In the genomic region with DNA sequence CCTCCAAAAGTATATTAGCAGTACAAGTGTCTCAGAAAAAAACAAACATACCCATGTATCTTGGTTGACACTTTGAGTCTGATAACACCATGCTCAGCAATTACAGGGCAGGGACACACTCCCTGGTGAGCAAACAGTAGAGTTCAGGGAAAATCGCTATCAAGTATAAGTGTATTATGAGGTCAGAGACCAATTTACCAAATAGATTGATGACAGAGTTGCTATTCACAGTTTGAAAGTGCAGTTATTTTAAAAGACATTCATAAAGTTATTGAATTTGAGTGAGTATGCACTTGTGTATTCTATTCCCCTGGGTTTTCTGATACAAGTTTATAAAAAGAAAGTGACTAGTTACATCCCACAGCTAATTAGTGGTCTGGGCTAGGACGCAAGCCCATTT, we compare ENCODE assay signal across 22 cellular contexts. TPM values are rescaled to one million over a fixed set of nuclear protein-coding genes. Genes with fewer than 3 reads are reported as not detected.
"Had no signal": no experiment of that assay in that cellular context is flagged by ENCODE, and none has a peak within 500 bp of the region (broad histone marks: within the 10 kb centered on the region; RNA-seq: fewer than 3 reads in every experiment).

No MANE protein-coding gene starts in this region.

- H3K36me3 ChIP-seq: right atrium auricular region, sigmoid colon, suprapubic skin, thyroid gland had no signal

- H3K4me1 ChIP-seq: right atrium auricular region, sigmoid colon, suprapubic skin, thyroid gland had no signal

- H3K9me3 ChIP-seq: right atrium auricular region, sigmoid colon, suprapubic skin, thyroid gland had no signal

- FAIRE-seq: endometrium, keratinocyte, urothelium cell line had no signal

- H3K27ac ChIP-seq: right atrium auricular region, sigmoid colon, suprapubic skin, thyroid gland had no signal

- DNase-seq: effector memory CD4-positive, alpha-beta T cell; foreskin fibroblast; immature natural killer cell; left ventricle myocardium superior; mesenchymal stem cell; naive thymus-derived CD8-positive, alpha-beta T cell; posterior cingulate gyrus; sigmoid colon; stimulated activated CD4-positive, alpha-beta T cell treated with anti-CD3 and anti-CD28 coated beads, Interleukin-2, amount 100 ng/mL, for 48 hours; stimulated activated CD8-positive, alpha-beta memory T cell treated with anti-CD3 and anti-CD28 coated beads, Interleukin-4, amount 100 ng/mL, for 48 hours; stimulated activated naive CD8-positive, alpha-beta T cell treated with anti-CD3 and anti-CD28 coated beads, Interleukin-15, Interleukin-2, amounts not matched to agents 100 U/mL and 50 U/mL, for 24 hours; thyroid gland had no signal

- H3K4me3 ChIP-seq: lung, right atrium auricular region, sigmoid colon, smooth muscle cell, suprapubic skin, thyroid gland had no signal

- H3K27me3 ChIP-seq: right atrium auricular region, sigmoid colon, suprapubic skin, thyroid gland had no signal

- ATAC-seq: esophagus mucosa; left ventricle myocardium superior; naive thymus-derived CD8-positive, alpha-beta T cell; stimulated activated effector memory CD8-positive, alpha-beta T cell treated with anti-CD3 and anti-CD28 coated beads, Interleukin-12 subunit alpha, Interleukin-12 subunit beta, amount 100 ng/mL, for 72 hours; stimulated activated naive CD8-positive, alpha-beta T cell treated with anti-CD3 and anti-CD28 coated beads, Interleukin-15, Interleukin-2, amounts not matched to agents 100 U/mL and 50 U/mL, for 24 hours had no signal

- H3K4me2 ChIP-seq: smooth muscle cell had no signal

RNA-seq across cellular contexts. Expression of gene LONRF3, which starts 10.2 kb away (rescaled TPM):
- total RNA-seq: osteocyte had no signal
- polyA plus RNA-seq: keratinocyte, smooth muscle cell had no signal
